In the genomic region with DNA sequence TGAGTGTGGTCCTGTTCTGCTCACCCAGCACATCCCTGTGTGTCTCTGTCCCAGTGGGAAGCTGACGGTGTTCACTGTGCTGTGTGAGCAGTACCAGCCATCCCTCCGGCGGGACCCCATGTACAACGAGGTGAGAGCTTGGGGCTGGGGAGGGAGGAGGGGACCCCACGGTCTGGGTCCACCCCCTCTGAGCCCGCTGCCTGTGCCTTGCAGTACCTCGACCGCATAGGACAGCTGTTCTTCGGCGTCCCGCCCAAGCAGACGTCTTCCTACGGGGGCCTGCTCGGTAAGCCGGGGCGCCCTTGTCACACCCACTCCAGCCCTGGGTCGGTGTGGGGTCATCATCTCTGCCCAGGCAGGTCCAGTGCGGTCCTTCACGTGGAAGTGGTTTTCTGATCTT, we compare ENCODE assay signal across 21 cellular contexts.
"Had no signal": no experiment of that assay in that cellular context is flagged by ENCODE, and none has a peak within 500 bp of the region (broad histone marks: within the 10 kb centered on the region; RNA-seq: fewer than 3 reads in every experiment).

No MANE protein-coding gene starts in this region.

- FAIRE-seq: bronchial epithelial cell, islet of Langerhans had no signal

- ATAC-seq: activated CD8-positive, alpha-beta T cell treated with anti-CD3 and anti-CD28 coated beads for 36 hours; gastrocnemius medialis; left ventricle myocardium superior; right lobe of liver; T-cell had no signal

- H3K27ac Mint-ChIP-seq: activated B cell treated with CpG ODN at 0.5 μM for 24 hours; activated CD8-positive, alpha-beta T cell treated with anti-CD3 and anti-CD28 coated beads for 36 hours; activated naive CD4-positive, alpha-beta T cell treated with anti-CD3 and anti-CD28 coated beads, Interleukin-2, amount 50 U/mL, for 72 hours; activated T-helper 2 cell treated with anti-CD3 and anti-CD28 coated beads, Interferon-gamma antibody, Interleukin-2, Interleukin-4, amounts not matched to agents 10 μg/mL and 5 μg/mL and 100 μg/mL, durations not matched to agents 14 hours and 24 hours and 36 hours; T-cell had no signal

- H3K4me1 ChIP-seq: gastrocnemius medialis had no signal

- H3K9me3 Mint-ChIP-seq: activated B cell treated with CpG ODN at 0.5 μM for 24 hours; activated CD8-positive, alpha-beta T cell treated with anti-CD3 and anti-CD28 coated beads for 36 hours; activated T-helper 2 cell treated with anti-CD3 and anti-CD28 coated beads, Interferon-gamma antibody, Interleukin-2, Interleukin-4, amounts not matched to agents 10 μg/mL and 5 μg/mL and 100 μg/mL, durations not matched to agents 14 hours and 24 hours and 36 hours; effector memory CD8-positive, alpha-beta T cell; T-cell had no signal

- H3K27ac ChIP-seq: coronary artery, gastrocnemius medialis, right lobe of liver, tibial nerve had no signal

- DNase-seq: activated B cell treated with CpG ODN at 0.5 μM for 24 hours; activated CD4-positive, alpha-beta T cell treated with anti-CD3 and anti-CD28 coated beads, Interleukin-2, amount 50 U/mL, for 1 hour; activated CD8-positive, alpha-beta T cell treated with anti-CD3 and anti-CD28 coated beads for 36 hours; activated naive CD4-positive, alpha-beta T cell; activated T-cell treated with anti-CD3 and anti-CD28 coated beads, Interleukin-2, amount 50 U/mL, for 48 hours; cerebellar nuclear complex; effector memory CD8-positive, alpha-beta T cell; erythroblast; gastrocnemius medialis; glutamatergic neuron; left ventricle myocardium superior; stimulated activated CD4-positive, alpha-beta T cell treated with anti-CD3 and anti-CD28 coated beads, Interleukin-12 subunit alpha, Interleukin-12 subunit beta, amount 100 ng/mL, for 4 hours; stimulated activated CD4-positive, alpha-beta T cell treated with anti-CD3 and anti-CD28 coated beads, Interleukin-4, amount 100 ng/mL, for 1 hour; T-cell had no signal

- H3K4me3 Mint-ChIP-seq: activated B cell treated with CpG ODN at 0.5 μM for 24 hours; activated CD8-positive, alpha-beta T cell treated with anti-CD3 and anti-CD28 coated beads for 36 hours; effector memory CD8-positive, alpha-beta T cell had no signal

- H3K4me3 ChIP-seq: coronary artery, gastrocnemius medialis, right lobe of liver, tibial nerve had no signal

- H3K27me3 Mint-ChIP-seq: activated B cell treated with CpG ODN at 0.5 μM for 24 hours; activated CD8-positive, alpha-beta T cell treated with anti-CD3 and anti-CD28 coated beads for 36 hours; effector memory CD8-positive, alpha-beta T cell; T-cell had no signal

- H3K9me3 ChIP-seq: gastrocnemius medialis, right lobe of liver, tibial nerve had no signal

- H3K27me3 ChIP-seq: gastrocnemius medialis, right lobe of liver, tibial nerve had no signal

- H3K4me1 Mint-ChIP-seq: activated B cell treated with CpG ODN at 0.5 μM for 24 hours, T-cell had no signal
